ENCODE assay signal across 28 cellular contexts in the genomic region with DNA sequence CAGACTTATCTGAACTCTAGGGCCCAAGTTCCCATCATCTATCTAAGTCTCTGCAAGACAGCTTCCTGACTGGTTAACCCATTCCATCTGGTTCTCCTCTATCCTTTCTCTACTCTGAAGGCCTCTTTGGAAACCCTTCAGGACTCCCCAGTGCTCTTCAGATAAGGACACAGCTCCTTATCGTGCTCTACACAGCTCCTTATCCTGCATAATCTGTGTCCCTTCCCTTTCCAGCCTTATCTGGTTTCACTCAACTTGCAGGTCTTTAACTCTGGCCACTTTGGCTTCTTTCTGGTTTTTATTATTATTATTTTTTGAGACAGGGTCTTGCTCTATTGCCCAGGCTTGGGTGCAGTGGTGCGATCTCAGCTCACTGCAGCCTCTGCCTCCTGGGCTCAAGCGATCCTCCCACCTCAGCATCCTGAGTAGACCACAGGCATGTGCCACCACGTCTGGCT. TPM values are rescaled to one million over a fixed set of nuclear protein-coding genes. Genes with fewer than 3 reads are reported as not detected.
A peak's percentile ranks its signal among the peaks of the same experiment; 100 is the strongest.
DNase-seq lines count a peak whose midpoint lies in the region; ATAC-seq, FAIRE-seq and TF ChIP-seq lines count a peak whose summit lies in the region.
"Had no signal": no experiment of that assay in that cellular context is flagged by ENCODE, and none has a peak within 500 bp of the region (broad histone marks: within the 10 kb centered on the region; RNA-seq: fewer than 3 reads in every experiment).

No MANE protein-coding gene starts in this region.

- DNase-seq in GM19239 (ENCODE audit: insufficient read length, low spot score), result no peak
- peak; percentile 39 for DNase-seq in SK-N-DZ (ENCODE audit: low spot score)
- DNase-seq in erythroblast (lab: John Stamatoyannopoulos, UW), result peak; percentile 62 to 87
- DNase-seq in smooth muscle cell (lab: John Stamatoyannopoulos, UW; ENCODE audit: unreplicated experiment), result no peak
- DNase-seq in activated T-cell treated with anti-CD3 and anti-CD28 coated beads, Interleukin-2, amount 50 U/mL, for 72 hours, result no peak
- no peak for DNase-seq in germinal center (ENCODE audit: low spot score)
- no peak for DNase-seq in NCI-H524 (lab: John Stamatoyannopoulos, UW)
- DNase-seq: Calu3; CD8-positive, alpha-beta memory T cell; DMS153; DND-41; Kasumi-1; MG63; NCI-H1105 treated with DMSO at 0.1 percent for 48 hours; NCI-H146; NCI-H2029; NCI-H446; NCI-H526; NCI-H82; SHP77 had no signal

- no peak overlapping the region for H3K27ac Mint-ChIP-seq in activated T-cell treated with anti-CD3 and anti-CD28 coated beads, Interleukin-2, amount 50 U/mL, for 72 hours
- H3K27ac Mint-ChIP-seq: CD8-positive, alpha-beta memory T cell had no signal

- no peaks in the 10 kb centered on the region for H3K36me3 ChIP-seq in smooth muscle cell (ENCODE audit: low read depth)
- H3K36me3 ChIP-seq: MG63 had no signal

- TF ChIP-seq POLR2A in erythroblast (IDR thresholded peaks at IDR 0.05; ENCODE audit: low read length), result no peak

- FAIRE-seq in GM19239 (lab: Jason Lieb, UNC), result peak; percentile 66
- FAIRE-seq: A549, GM12892 had no signal

- WGBS in smooth muscle cell (ENCODE audit: low lambda C conversion rate), result 32% methylated on average over 4 of the region's 4 CpGs

- H3K4me2 ChIP-seq in smooth muscle cell, result peak overlapping the region; percentile 14
- H3K4me2 ChIP-seq: A549 had no signal

- peaks cover 35% of the 10 kb centered on the region for H3K4me1 Mint-ChIP-seq in activated T-cell treated with anti-CD3 and anti-CD28 coated beads, Interleukin-2, amount 50 U/mL, for 72 hours (ENCODE audit: low read depth)

- no peak overlapping the region for H3K9ac ChIP-seq in smooth muscle cell (ENCODE audit: low read depth)

- peaks cover 0 to 5% of the 10 kb centered on the region in 2 donors for H3K36me3 Mint-ChIP-seq in activated T-cell treated with anti-CD3 and anti-CD28 coated beads, Interleukin-2, amount 50 U/mL, for 72 hours (ENCODE audit: insufficient read depth in 2 of 2)
- H3K36me3 Mint-ChIP-seq: CD14-positive monocyte had no signal

- ATAC-seq in activated T-cell treated with anti-CD3 and anti-CD28 coated beads, Interleukin-2, amount 50 U/mL, for 72 hours (replicated peaks in 1 of 2), result no peak
- ATAC-seq: A549, HCT116 had no signal

- peaks cover 32% of the 10 kb centered on the region for H3F3A ChIP-seq in smooth muscle cell (ENCODE audit: low read depth)

- H3K4me3 Mint-ChIP-seq in activated T-cell treated with anti-CD3 and anti-CD28 coated beads, Interleukin-2, amount 50 U/mL, for 72 hours, result no peak overlapping the region
- H3K4me3 Mint-ChIP-seq: CD14-positive monocyte; CD8-positive, alpha-beta memory T cell had no signal

- H3K9me3 ChIP-seq in smooth muscle cell (replicated peaks; ENCODE audit: low read depth), result no peaks in the 10 kb centered on the region
- H3K9me3 ChIP-seq: A549, MG63 had no signal

- H3K4me3 ChIP-seq in smooth muscle cell, result no peak overlapping the region
- H3K4me3 ChIP-seq: A549, MG63 had no signal

- no peaks in the 10 kb centered on the region for H3K27me3 Mint-ChIP-seq in activated T-cell treated with anti-CD3 and anti-CD28 coated beads, Interleukin-2, amount 50 U/mL, for 72 hours (ENCODE audit: low read depth)
- H3K27me3 Mint-ChIP-seq: CD8-positive, alpha-beta memory T cell had no signal

- no peaks in the 10 kb centered on the region for H3K9me3 Mint-ChIP-seq in activated T-cell treated with anti-CD3 and anti-CD28 coated beads, Interleukin-2, amount 50 U/mL, for 72 hours
- H3K9me3 Mint-ChIP-seq: CD14-positive monocyte; CD8-positive, alpha-beta memory T cell had no signal

- no peak overlapping the region for H3K27ac ChIP-seq in smooth muscle cell (ENCODE audit: low read depth)
- H3K27ac ChIP-seq: A549, HL-60, RWPE1 had no signal

- peaks cover 14% of the 10 kb centered on the region for H4K20me1 ChIP-seq in smooth muscle cell (ENCODE audit: low read depth)

- peaks cover 98% of the 10 kb centered on the region for H3K79me2 ChIP-seq in smooth muscle cell (ENCODE audit: low read depth)

- H3K27me3 ChIP-seq in smooth muscle cell (ENCODE audit: low read depth), result no peaks in the 10 kb centered on the region
- H3K27me3 ChIP-seq: MG63 had no signal

- no peak overlapping the region for H2AFZ ChIP-seq in smooth muscle cell (ENCODE audit: low read depth)

- H3K4me1 ChIP-seq in smooth muscle cell (ENCODE audit: low read depth), result peaks cover 4% of the 10 kb centered on the region
- H3K4me1 ChIP-seq: A549 had no signal

- no peak for TF ChIP-seq CTCF in smooth muscle cell (IDR thresholded peaks at IDR 0.05; ENCODE audit: borderline replicate concordance, insufficient read depth, poor library complexity, severe bottlenecking)

RNA-seq across cellular contexts. Expression of a gene that starts 10.6 kb away (rescaled TPM):
- polyA plus RNA-seq in SK-N-DZ (2014; cell fraction: cytosol; rRNA removed), result 5.9 and 7.3 TPM in 2 replicates
- 2.0 and 3.1 TPM in 2 replicates for polyA plus RNA-seq in SK-N-DZ (2014; cell fraction: nucleus; rRNA removed)
- total RNA-seq in smooth muscle cell, result 124 and 125 TPM in 2 replicates
- 44.8 and 46.7 TPM in 2 replicates for polyA plus RNA-seq in smooth muscle cell
- 10 to 100 TPM; 16.1 to 20.5 TPM for total RNA-seq in activated T-cell treated with anti-CD3 and anti-CD28 coated beads, Interleukin-2, amount 50 U/mL, for 72 hours

RNA-seq across cellular contexts. Expression of a gene that starts 33.5 kb away (rescaled TPM):
- polyA plus RNA-seq in SK-N-DZ (2014; cell fraction: cytosol; rRNA removed), result 45.0 and 49.7 TPM in 2 replicates
- 13.7 and 19.0 TPM in 2 replicates for polyA plus RNA-seq in SK-N-DZ (2014; cell fraction: nucleus; rRNA removed)
- 39.9 and 43.5 TPM in 2 replicates for total RNA-seq in smooth muscle cell
- 40.5 and 50.6 TPM in 2 replicates for polyA plus RNA-seq in smooth muscle cell
- 10 to 100 TPM; 37.9 to 43.7 TPM for total RNA-seq in activated T-cell treated with anti-CD3 and anti-CD28 coated beads, Interleukin-2, amount 50 U/mL, for 72 hours

RNA-seq across cellular contexts. Expression of a gene that starts 51.0 kb away (rescaled TPM):
- not detected in 2 replicates for polyA plus RNA-seq in SK-N-DZ (2014; cell fraction: cytosol; rRNA removed)
- not detected in 2 replicates for polyA plus RNA-seq in SK-N-DZ (2014; cell fraction: nucleus; rRNA removed)
- not detected in 2 replicates for total RNA-seq in smooth muscle cell
- polyA plus RNA-seq in smooth muscle cell, result not detected in 2 replicates
- total RNA-seq in activated T-cell treated with anti-CD3 and anti-CD28 coated beads, Interleukin-2, amount 50 U/mL, for 72 hours, result not detected
- total RNA-seq: Calu3; CD8-positive, alpha-beta memory T cell; H4; SK-MEL-5 had no signal
- polyA plus RNA-seq: A549; CD14-positive monocyte; CD8-positive, alpha-beta memory T cell had no signal

Comparison
In these comparisons a context has a peak if more than half of its experiments do, and no peak if none do; other contexts are left out.
1. DNase-seq: peak in SK-N-DZ (single experiment) and erythroblast (2 of 2); none in GM19239 (single experiment), smooth muscle cell (single experiment), activated T-cell treated with anti-CD3 and anti-CD28 coated beads, Interleukin-2, amount 50 U/mL, for 72 hours (0 of 2), germinal center (single experiment) and NCI-H524 (0 of 2).